22 cellular contexts compared by ENCODE assay signal in the genomic region with DNA sequence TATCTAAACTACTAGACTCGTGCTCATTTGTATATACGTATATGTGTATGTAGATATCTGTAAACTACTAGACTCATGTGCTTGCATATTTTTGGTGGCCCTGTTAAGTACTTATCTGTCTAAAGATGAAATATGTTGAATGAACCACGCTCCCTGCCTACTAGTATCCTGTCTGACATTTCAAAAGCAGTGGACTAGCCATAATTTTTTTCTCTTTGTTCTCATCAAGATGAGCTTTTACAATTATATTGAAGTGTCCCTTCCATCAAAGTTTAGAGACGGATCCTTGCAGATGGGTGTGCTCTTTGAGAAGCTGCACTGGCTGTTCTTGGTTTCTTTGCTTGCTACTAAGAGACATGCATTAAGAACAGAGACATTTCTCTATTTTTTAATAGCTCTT. TPM values are rescaled to one million over a fixed set of nuclear protein-coding genes. Genes with fewer than 3 reads are reported as not detected.
"Had no signal": no experiment of that assay in that cellular context is flagged by ENCODE, and none has a peak within 500 bp of the region (broad histone marks: within the 10 kb centered on the region; RNA-seq: fewer than 3 reads in every experiment).

No MANE protein-coding gene starts in this region.

- H3K4me3 Mint-ChIP-seq: IgD-negative memory B cell had no signal

- ATAC-seq: K562, Panc1, PC-3 had no signal

- H3K36me3 Mint-ChIP-seq: IgD-negative memory B cell had no signal

- DNase-seq: Kasumi-1; MM.1S; NCI-H1092 treated with DMSO at 0.1 percent for 48 hours; NCI-H1436; NCI-H187; NCI-H2029; NCI-H2081 treated with DMSO at 0.1 percent for 48 hours; NCI-H2171; NCI-H226; NCI-H446; NCI-H510A; NCI-H524 treated with DMSO at 0.1 percent for 48 hours; NCI-H69; NK-92 treated with Interleukin-12 subunit alpha and Interleukin-12 subunit beta, amount 100 ng/mL, for 24 hours; PC-3; SHP77; SK-N-SH had no signal

- H3K4me1 Mint-ChIP-seq: IgD-negative memory B cell had no signal

- H3K9me3 Mint-ChIP-seq: IgD-negative memory B cell had no signal

- H3K27ac Mint-ChIP-seq: IgD-negative memory B cell had no signal

RNA-seq across cellular contexts. Expression of a gene that starts 3.2 kb away (rescaled TPM):
- total RNA-seq: K562, M059J, OCI-LY7, PC-3 had no signal
